9 cellular contexts compared by ENCODE assay signal in genomic region chrY:15968800-15969199, GRCh38.
"Had no signal": no experiment of that assay in that cellular context is flagged by ENCODE, and none has a peak within 500 bp of the region (broad histone marks: within the 10 kb centered on the region; RNA-seq: fewer than 3 reads in every experiment).

No MANE protein-coding gene starts in this region.

- ATAC-seq: GM23338, HCT116 had no signal

- H3K4me3 ChIP-seq: GM23248, GM23338, HAP-1 had no signal

- DNase-seq: GM23248, GOT3, H7, H9, HCEC 1CT, HFFc6 had no signal
